In genomic region chr17:74873874-74874614, GRCh38 we compare ENCODE assay signal across 8 cellular contexts. TPM values are rescaled to one million over a fixed set of nuclear protein-coding genes. Genes with fewer than 3 reads are reported as not detected.
A peak's percentile ranks its signal among the peaks of the same experiment; 100 is the strongest.
DNase-seq lines count a peak whose midpoint lies in the region; ATAC-seq and TF ChIP-seq lines count a peak whose summit lies in the region.

No MANE protein-coding gene starts in this region.

- H3K27me3 Mint-ChIP-seq in naive B cell = peaks cover 0 to 10% (median 7%) of the 10 kb centered on the region in 3 donors

- H3K9me3 ChIP-seq in ES-I3 (ENCODE audit: control insufficient read depth, insufficient read depth, low read length) = no peaks in the 10 kb centered on the region

- H3K4me1 ChIP-seq in ES-I3 (ENCODE audit: insufficient read depth, low read length) = peaks cover 9% of the 10 kb centered on the region

- no peak for TF ChIP-seq CTCF in cardiac fibroblast (IDR thresholded peaks at IDR 0.05; ENCODE audit: low read depth, low read length)

- peak overlapping the region; percentile 83 to 98 (median 96) for H3K4me3 Mint-ChIP-seq in naive B cell

- ATAC-seq in naive B cell (ENCODE audit: low read depth in 2 of 2) (no peak), HG03039 (IDR thresholded peaks at IDR 0.05; ENCODE audit: unreplicated experiment) (no peak), HG03108 (IDR thresholded peaks at IDR 0.05; ENCODE audit: unreplicated experiment) (no peak)

- H3K27ac Mint-ChIP-seq in naive B cell = peak overlapping the region; percentile 90 to 99 (median 97)

- peaks cover 19 to 23% (median 21%) of the 10 kb centered on the region in 3 donors for H3K4me1 Mint-ChIP-seq in naive B cell

- H3K36me3 ChIP-seq in ES-I3 (ENCODE audit: insufficient read depth, low read length) = no peaks in the 10 kb centered on the region; the same call in 1 of the 2 replicates

- DNase-seq in NCI-H2227 (lab: John Stamatoyannopoulos, UW; ENCODE audit: unreplicated experiment) (peak; percentile 28), cardiac fibroblast (ENCODE audit: low read depth in 2 of 2) (no peak), naive B cell (no peak), Ammon's horn (ENCODE audit: low spot score) (no peak), SKM-1 treated with dmso at 0.1 percent for 144 hours (lab: John Stamatoyannopoulos, UW; ENCODE audit: unreplicated experiment) (no peak)

- H3K36me3 Mint-ChIP-seq in naive B cell = no peaks in the 10 kb centered on the region

- H3K9ac ChIP-seq in ES-I3 (ENCODE audit: low read depth, low read length) = peak overlapping the region; percentile 60

- H3K4me3 ChIP-seq in cardiac fibroblast (replicated peaks in 1 of 2; ENCODE audit: low read depth in 2 of 2, low read length in 2 of 2) = peak overlapping the region; percentile 66 to 82

- no peaks in the 10 kb centered on the region for H3K9me3 Mint-ChIP-seq in naive B cell

RNA-seq across cellular contexts. Expression of gene FDXR, which starts 1.2 kb away (rescaled TPM):
- polyA plus RNA-seq in naive B cell (ENCODE audit: low read depth in 6 of 6) = 1 to 10 TPM in 5 of 6 donors, not detected in 1; 1.2 to 6.1 (median 3.9) TPM

RNA-seq across cellular contexts. Expression of gene GRIN2C, which starts 14.4 kb away (rescaled TPM):
- polyA plus RNA-seq in naive B cell (ENCODE audit: low read depth in 6 of 6) = under 1 TPM in 2 of 6 donors, not detected in 4; 0.04 to 0.05 TPM

RNA-seq across cellular contexts. Expression of gene FADS6, which starts 19.4 kb away (rescaled TPM):
- polyA plus RNA-seq in naive B cell (ENCODE audit: low read depth in 6 of 6) = not detected

RNA-seq across cellular contexts. Expression of gene USH1G, which starts 49.0 kb away (rescaled TPM):
- polyA plus RNA-seq in naive B cell (ENCODE audit: low read depth in 6 of 6) = not detected

RNA-seq across cellular contexts. Expression of gene OTOP2, which starts 50.0 kb away (rescaled TPM):
- not detected for polyA plus RNA-seq in naive B cell (ENCODE audit: low read depth in 6 of 6)
